ENCODE assay signal across 10 cellular contexts in genomic region chr1:40381268-40382109, GRCh38. TPM values are rescaled to one million over a fixed set of nuclear protein-coding genes. Genes with fewer than 3 reads are reported as not detected.
DNase-seq lines count a peak whose midpoint lies in the region; ATAC-seq and TF ChIP-seq lines count a peak whose summit lies in the region.
"Had no signal": no experiment of that assay in that cellular context is flagged by ENCODE, and none has a peak within 500 bp of the region (broad histone marks: within the 10 kb centered on the region; RNA-seq: fewer than 3 reads in every experiment).

No MANE protein-coding gene starts in this region.

- H3K36me3 ChIP-seq in upper lobe of left lung, result no peaks in the 10 kb centered on the region
- H3K36me3 ChIP-seq: cardiac muscle cell had no signal

- H3K27ac ChIP-seq in epithelial cell of prostate, result peak overlapping the region; percentile 67
- peak overlapping the region; percentile 85 to 93 (median 90) for H3K27ac ChIP-seq in upper lobe of left lung
- H3K27ac ChIP-seq: cardiac muscle cell had no signal

- TF ChIP-seq EP300 in upper lobe of left lung (IDR thresholded peaks at IDR 0.05), result no peak

- peaks cover 19 to 65% (median 61%) of the 10 kb centered on the region in 4 donors for H3K4me1 ChIP-seq in upper lobe of left lung

- no peak for TF ChIP-seq CTCF in upper lobe of left lung (IDR thresholded peaks at IDR 0.05)

- 54 to 60% methylated on average over 7 of the region's 7 CpGs for WGBS in upper lobe of left lung, 2 donors

- H3K27me3 ChIP-seq in upper lobe of left lung, result no peaks in the 10 kb centered on the region
- H3K27me3 ChIP-seq: cardiac muscle cell had no signal

- intact Hi-C loops in Right ventricle myocardium superior (cut with DNase I), result no loop called here
- intact Hi-C loops in cardiac septum (cut with DNase I), result no loop called here

- peak in 1 of 4 donors; percentile 72 for TF ChIP-seq POLR2A in upper lobe of left lung (IDR thresholded peaks at IDR 0.05)

- no peaks in the 10 kb centered on the region for H3K9me3 ChIP-seq in upper lobe of left lung

- no peak for DNase-seq in Right ventricle myocardium superior
- DNase-seq in cardiac septum (ENCODE audit: low spot score), result no peak
- DNase-seq in NCI-H526 treated with DMSO at 0.1 percent for 48 hours (lab: John Stamatoyannopoulos, UW), result peak; percentile 17
- DNase-seq in epithelial cell of prostate (ENCODE audit: low read depth, low spot score), result no peak
- DNase-seq in upper lobe of left lung, result no peak
- DNase-seq in NCI-H2107 treated with DMSO at 0.1 percent for 48 hours (lab: John Stamatoyannopoulos, UW; ENCODE audit: unreplicated experiment), result no peak
- no peak for DNase-seq in NCI-H774 (lab: John Stamatoyannopoulos, UW)
- DNase-seq: stimulated activated CD4-positive, alpha-beta T cell treated with anti-CD3 and anti-CD28 coated beads, Interleukin-4, amount 100 ng/mL, for 24 hours had no signal

- H3K4me3 ChIP-seq in upper lobe of left lung, result peak overlapping the region in 2 of 4 donors; percentile 6 to 15
- H3K4me3 ChIP-seq: cardiac muscle cell had no signal

- ATAC-seq in Right ventricle myocardium superior (ENCODE audit: poor library complexity) (peak; percentile 30), upper lobe of left lung (ENCODE audit: low FRiP score in 2 of 2) (peak; percentile 34 to 46), HG03139 (IDR thresholded peaks at IDR 0.05; ENCODE audit: unreplicated experiment) (no peak)

RNA-seq across cellular contexts. Expression of gene SMAP2, which starts 8.0 kb away (rescaled TPM):
- 13.4 TPM for total RNA-seq in Right ventricle myocardium superior
- total RNA-seq in cardiac septum, result 10.5 TPM
- total RNA-seq in upper lobe of left lung, result 10 to 100 TPM; 68.7 to 95.3 (median 72.2) TPM
